Comparison of ENCODE assay signal across 2 cellular contexts in genomic region chr7:28020302-28020940, GRCh38.
A peak's percentile ranks its signal among the peaks of the same experiment; 100 is the strongest.
TF ChIP-seq lines count a peak whose summit lies in the region.

No MANE protein-coding gene starts in this region.

TF ChIP-seq in GM23338, 12 proteins besides CTCF, POLR2A, EP300 and RAD21 (continued from another document):
- TF ChIP-seq ZNF462 (CRISPR knock-in tag; IDR thresholded peaks at IDR 0.05) = 0 out of 2 replicates have a peak, but pooled peaks have one; percentile 36
- TF ChIP-seq ZNF114 (CRISPR knock-in tag; IDR thresholded peaks at IDR 0.05) = no peak

TF ChIP-seq in K562, 482 proteins besides CTCF, POLR2A, EP300 and RAD21 (continued from another document):
- TF ChIP-seq DEAF1 (CRISPR knock-in tag; IDR thresholded peaks at IDR 0.05) = peak; percentile 78
- TF ChIP-seq CC2D1A (IDR thresholded peaks at IDR 0.05) = peak; percentile 25; the same call in 1 of the 2 replicates
- TF ChIP-seq ZFP36 (IDR thresholded peaks at IDR 0.05; ENCODE audit: low read depth, low read length, partially characterized antibody) = peak; percentile 32
- TF ChIP-seq PML (IDR thresholded peaks at IDR 0.05; ENCODE audit: low read length) = no peak
- 0 out of 2 replicates have a peak, but pooled peaks have one; percentile 18 for TF ChIP-seq ELF1 (tag; IDR thresholded peaks at IDR 0.05)
- peak; percentile 82 for TF ChIP-seq SMC3 (conservative IDR thresholded peaks at IDR 0.05; ENCODE audit: insufficient read depth, low read depth, low read length)
- TF ChIP-seq ZKSCAN3 (CRISPR knock-in tag; IDR thresholded peaks at IDR 0.05) = no peak
